Comparison of ENCODE assay signal across 8 cellular contexts in the genomic region with DNA sequence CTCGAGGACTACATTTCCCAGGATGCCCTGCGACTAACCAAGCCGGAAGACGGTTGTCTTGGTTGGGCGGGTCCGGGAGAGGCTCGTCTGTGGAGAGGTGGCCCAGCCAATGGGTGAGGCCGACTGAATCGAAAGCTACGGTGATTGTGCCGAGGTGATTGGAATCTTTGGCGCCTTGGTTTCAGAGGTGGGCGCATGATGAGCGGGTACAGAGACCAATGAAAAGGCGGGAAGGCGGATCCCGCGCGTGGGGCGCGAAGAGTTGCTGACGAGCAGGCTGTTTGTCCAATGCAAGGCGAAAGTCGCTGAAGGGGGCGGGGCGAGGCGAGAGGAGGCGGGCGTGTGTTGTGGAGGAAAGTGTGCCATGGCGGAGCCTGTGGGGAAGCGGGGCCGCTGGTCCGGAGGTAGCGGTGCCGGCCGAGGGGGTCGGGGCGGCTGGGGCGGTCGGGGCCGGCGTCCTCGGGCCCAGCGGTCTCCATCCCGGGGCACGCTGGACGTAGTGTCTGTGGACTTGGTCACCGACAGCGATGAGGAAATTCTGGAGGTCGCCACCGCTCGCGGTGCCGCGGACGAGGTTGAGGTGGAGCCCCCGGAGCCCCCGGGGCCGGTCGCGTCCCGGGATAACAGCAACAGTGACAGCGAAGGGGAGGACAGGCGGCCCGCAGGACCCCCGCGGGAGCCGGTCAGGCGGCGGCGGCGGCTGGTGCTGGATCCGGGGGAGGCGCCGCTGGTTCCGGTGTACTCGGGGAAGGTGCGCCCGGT. TPM values are rescaled to one million over a fixed set of nuclear protein-coding genes. Genes with fewer than 3 reads are reported as not detected.
DNase-seq lines count a peak whose midpoint lies in the region; ATAC-seq and TF ChIP-seq lines count a peak whose summit lies in the region.

A gene (plus strand): TSS at position 290 of the 762 bp plus-strand sequence. CDS start 75 bp downstream, at position 365.

- H3K9ac ChIP-seq in adipocyte (ENCODE audit: low read length) (peak within 1 kb of the TSS; percentile 89), parathyroid adenoma (peak within 1 kb of the TSS; percentile 4)

- peak; percentile 75 to 93 for TF ChIP-seq EP300 in tibial nerve (IDR thresholded peaks at IDR 0.05)

- TF ChIP-seq CTCF in GM12875 (IDR thresholded peaks at IDR 0.05; ENCODE audit: borderline replicate concordance, insufficient read depth, low read depth, low read length) (no peak), cardiac muscle cell (IDR thresholded peaks at IDR 0.05; ENCODE audit: low read depth, low read length) (no peak), parathyroid adenoma (IDR thresholded peaks at IDR 0.05) (no peak), tibial nerve (IDR thresholded peaks at IDR 0.05) (peak in 1 of 5 experiments; percentile 47)

- H3K27me3 ChIP-seq in adipocyte (replicated peaks; ENCODE audit: control insufficient read depth, insufficient read depth, low read length) (no peaks in the 10 kb centered on the region), cardiac muscle cell (no peaks in the 10 kb centered on the region), parathyroid adenoma (ENCODE audit: control insufficient read depth, insufficient read depth, low read length) (no peaks in the 10 kb centered on the region), tibial nerve (no peaks in the 10 kb centered on the region)

- 1% methylated on average over 54 to 76 of the region's 79 CpGs for WGBS in tibial nerve, 2 donors

- H2AFZ ChIP-seq in parathyroid adenoma = peak within 1 kb of the TSS; percentile 94

- peak within 1 kb of the TSS; percentile 87 for H3K4me2 ChIP-seq in parathyroid adenoma (ENCODE audit: low read length)

- H3K4me1 ChIP-seq in adipocyte (ENCODE audit: control insufficient read depth, insufficient read depth, low read length) (peaks cover 9% of the 10 kb centered on the region), cardiac muscle cell (ENCODE audit: low read depth) (peaks cover 6% of the 10 kb centered on the region), parathyroid adenoma (peaks cover 8% of the 10 kb centered on the region), tibial nerve (peaks cover 0 to 33% (median 9%) of the 10 kb centered on the region in 4 donors)

- H3K9me3 ChIP-seq in adipocyte (ENCODE audit: control insufficient read depth, low read length) (no peaks in the 10 kb centered on the region), cardiac muscle cell (ENCODE audit: low read depth) (no peaks in the 10 kb centered on the region), parathyroid adenoma (ENCODE audit: control insufficient read depth, low read length) (no peaks in the 10 kb centered on the region), tibial nerve (no peaks in the 10 kb centered on the region)

- H3K79me2 ChIP-seq in parathyroid adenoma = peaks cover 4% of the 10 kb centered on the region

- H3K36me3 ChIP-seq in adipocyte (ENCODE audit: control insufficient read depth, insufficient read depth, low read length, severe bottlenecking) (peaks cover 20% of the 10 kb centered on the region), cardiac muscle cell (peaks cover 29% of the 10 kb centered on the region), parathyroid adenoma (ENCODE audit: control insufficient read depth, insufficient read depth, low read length) (no peaks in the 10 kb centered on the region), tibial nerve (peaks cover 0 to 31% (median 0%) of the 10 kb centered on the region in 3 donors)

- DNase-seq in NCI-H1436 (lab: John Stamatoyannopoulos, UW) (peak; percentile 99), T follicular helper cell (ENCODE audit: low read depth) (peak; percentile 99), adipocyte (ENCODE audit: low read depth) (peak; percentile 100), cardiac muscle cell (ENCODE audit: low read depth in 1 of 2, low spot score in 1 of 2) (peak; percentile 99 to 100), tibial nerve (ENCODE audit: low spot score in 2 of 2) (peak; percentile 99)

- H3K4me3 ChIP-seq in GM12875 (ENCODE audit: low read depth, low read length) (peak within 1 kb of the TSS; percentile 81), adipocyte (ENCODE audit: low read length) (peak within 1 kb of the TSS; percentile 92), cardiac muscle cell (peak within 1 kb of the TSS; percentile 80), parathyroid adenoma (ENCODE audit: low read depth, low read length) (peak within 1 kb of the TSS; percentile 76), tibial nerve (peak within 1 kb of the TSS; percentile 82 to 100 (median 96))

- peak; percentile 95 for ATAC-seq in HG02798 (IDR thresholded peaks at IDR 0.05; ENCODE audit: poor library complexity, unreplicated experiment)

- TF ChIP-seq POLR2A in tibial nerve (IDR thresholded peaks at IDR 0.05) = peak in 1 of 2 donors; percentile 36

- H3K27ac ChIP-seq in cardiac muscle cell = peak within 1 kb of the TSS; percentile 61
- peak within 1 kb of the TSS; percentile 34 for H3K27ac ChIP-seq in parathyroid adenoma
- peak within 1 kb of the TSS; percentile 78 to 94 (median 88) for H3K27ac ChIP-seq in tibial nerve

RNA-seq across cellular contexts. Expression of the gene that starts here (rescaled TPM):
- total RNA-seq in cardiac muscle cell (32.9 and 71.6 TPM in 2 replicates), tibial nerve (10 to 100 TPM; 32.1 to 34.5 (median 34.0) TPM)
- 46.5 and 49.8 TPM in 2 replicates for polyA plus RNA-seq in cardiac muscle cell

Comparison
In these comparisons a context has a peak if more than half of its experiments do, and no peak if none do; other contexts are left out.
1. Peak in every context shown above with its lines: DNase-seq, ATAC-seq, H3K4me3 ChIP-seq and H3K27ac ChIP-seq.
2. H3K27ac ChIP-seq: peak in every context shown above with its lines; median percentile 88 in tibial nerve; 61 in cardiac muscle cell; 34 in parathyroid adenoma.